In the genomic region with DNA sequence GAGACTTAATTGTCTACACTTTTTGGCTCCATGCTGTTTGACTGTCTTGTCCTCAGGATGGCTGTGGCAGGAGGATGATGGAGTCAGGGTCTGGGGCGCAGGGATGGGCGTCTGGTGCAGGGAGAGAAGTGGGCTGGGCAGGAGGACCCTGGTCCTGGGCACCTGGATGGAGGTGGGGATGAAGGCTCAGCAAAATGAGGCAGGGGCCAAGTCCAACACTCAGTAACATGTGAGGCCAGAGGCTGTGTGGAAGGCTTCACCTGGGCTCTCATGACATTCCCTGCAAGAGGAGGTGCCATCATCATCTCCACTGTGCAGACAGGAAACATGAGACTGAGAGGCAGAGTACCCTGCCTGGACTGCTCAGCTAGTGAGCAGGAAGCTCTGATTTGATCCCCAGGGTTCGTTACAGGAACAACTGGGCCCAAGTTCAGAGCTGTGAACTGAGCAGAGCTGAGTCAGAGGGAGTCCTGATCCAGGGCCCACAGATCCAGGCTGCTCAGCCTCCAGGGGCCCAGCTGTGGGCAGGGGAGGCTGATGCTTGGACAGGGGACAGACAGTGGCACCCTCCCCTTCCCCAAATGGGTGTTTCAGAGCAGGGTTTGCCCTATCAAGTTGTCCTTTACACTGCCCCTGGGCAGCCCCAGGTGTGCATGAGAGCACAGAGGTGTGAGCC, we compare ENCODE assay signal across 1 cellular context.
TF ChIP-seq lines count a peak whose summit lies in the region.

No MANE protein-coding gene starts in this region.

TF ChIP-seq in liver, 16 proteins besides CTCF, POLR2A, EP300 and RAD21:
- TF ChIP-seq NR2F2 (IDR thresholded peaks at IDR 0.05) (no peak), GABPA (IDR thresholded peaks at IDR 0.05 in 1 of 2, conservative IDR thresholded peaks at IDR 0.05 in 1 of 2) (no peak), SP1 (IDR thresholded peaks at IDR 0.05) (no peak), FOXA1 (IDR thresholded peaks at IDR 0.05) (no peak), EGR1 (IDR thresholded peaks at IDR 0.05; ENCODE audit: low read depth in 2 of 2) (no peak), HNF4A (conservative IDR thresholded peaks at IDR 0.05) (no peak), TAF1 (conservative IDR thresholded peaks at IDR 0.05) (no peak), JUND (IDR thresholded peaks at IDR 0.05) (no peak), YY1 (IDR thresholded peaks at IDR 0.05) (no peak), ZBTB33 (IDR thresholded peaks at IDR 0.05) (no peak), FOXA2 (IDR thresholded peaks at IDR 0.05) (no peak), RXRA (IDR thresholded peaks at IDR 0.05) (no peak), HNF4G (IDR thresholded peaks at IDR 0.05) (no peak)
- TF ChIP-seq, protein P1, sequence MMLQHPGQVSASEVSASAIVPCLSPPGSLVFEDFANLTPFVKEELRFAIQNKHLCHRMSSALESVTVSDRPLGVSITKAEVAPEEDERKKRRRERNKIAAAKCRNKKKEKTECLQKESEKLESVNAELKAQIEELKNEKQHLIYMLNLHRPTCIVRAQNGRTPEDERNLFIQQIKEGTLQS (IDR thresholded peaks at IDR 0.05): no peak
- TF ChIP-seq, protein P2, sequence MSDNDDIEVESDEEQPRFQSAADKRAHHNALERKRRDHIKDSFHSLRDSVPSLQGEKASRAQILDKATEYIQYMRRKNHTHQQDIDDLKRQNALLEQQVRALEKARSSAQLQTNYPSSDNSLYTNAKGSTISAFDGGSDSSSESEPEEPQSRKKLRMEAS (IDR thresholded peaks at IDR 0.05): no peak
- TF ChIP-seq, protein P3, sequence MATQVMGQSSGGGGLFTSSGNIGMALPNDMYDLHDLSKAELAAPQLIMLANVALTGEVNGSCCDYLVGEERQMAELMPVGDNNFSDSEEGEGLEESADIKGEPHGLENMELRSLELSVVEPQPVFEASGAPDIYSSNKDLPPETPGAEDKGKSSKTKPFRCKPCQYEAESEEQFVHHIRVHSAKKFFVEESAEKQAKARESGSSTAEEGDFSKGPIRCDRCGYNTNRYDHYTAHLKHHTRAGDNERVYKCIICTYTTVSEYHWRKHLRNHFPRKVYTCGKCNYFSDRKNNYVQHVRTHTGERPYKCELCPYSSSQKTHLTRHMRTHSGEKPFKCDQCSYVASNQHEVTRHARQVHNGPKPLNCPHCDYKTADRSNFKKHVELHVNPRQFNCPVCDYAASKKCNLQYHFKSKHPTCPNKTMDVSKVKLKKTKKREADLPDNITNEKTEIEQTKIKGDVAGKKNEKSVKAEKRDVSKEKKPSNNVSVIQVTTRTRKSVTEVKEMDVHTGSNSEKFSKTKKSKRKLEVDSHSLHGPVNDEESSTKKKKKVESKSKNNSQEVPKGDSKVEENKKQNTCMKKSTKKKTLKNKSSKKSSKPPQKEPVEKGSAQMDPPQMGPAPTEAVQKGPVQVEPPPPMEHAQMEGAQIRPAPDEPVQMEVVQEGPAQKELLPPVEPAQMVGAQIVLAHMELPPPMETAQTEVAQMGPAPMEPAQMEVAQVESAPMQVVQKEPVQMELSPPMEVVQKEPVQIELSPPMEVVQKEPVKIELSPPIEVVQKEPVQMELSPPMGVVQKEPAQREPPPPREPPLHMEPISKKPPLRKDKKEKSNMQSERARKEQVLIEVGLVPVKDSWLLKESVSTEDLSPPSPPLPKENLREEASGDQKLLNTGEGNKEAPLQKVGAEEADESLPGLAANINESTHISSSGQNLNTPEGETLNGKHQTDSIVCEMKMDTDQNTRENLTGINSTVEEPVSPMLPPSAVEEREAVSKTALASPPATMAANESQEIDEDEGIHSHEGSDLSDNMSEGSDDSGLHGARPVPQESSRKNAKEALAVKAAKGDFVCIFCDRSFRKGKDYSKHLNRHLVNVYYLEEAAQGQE (IDR thresholded peaks at IDR 0.05): no peak
